In the genomic region with DNA sequence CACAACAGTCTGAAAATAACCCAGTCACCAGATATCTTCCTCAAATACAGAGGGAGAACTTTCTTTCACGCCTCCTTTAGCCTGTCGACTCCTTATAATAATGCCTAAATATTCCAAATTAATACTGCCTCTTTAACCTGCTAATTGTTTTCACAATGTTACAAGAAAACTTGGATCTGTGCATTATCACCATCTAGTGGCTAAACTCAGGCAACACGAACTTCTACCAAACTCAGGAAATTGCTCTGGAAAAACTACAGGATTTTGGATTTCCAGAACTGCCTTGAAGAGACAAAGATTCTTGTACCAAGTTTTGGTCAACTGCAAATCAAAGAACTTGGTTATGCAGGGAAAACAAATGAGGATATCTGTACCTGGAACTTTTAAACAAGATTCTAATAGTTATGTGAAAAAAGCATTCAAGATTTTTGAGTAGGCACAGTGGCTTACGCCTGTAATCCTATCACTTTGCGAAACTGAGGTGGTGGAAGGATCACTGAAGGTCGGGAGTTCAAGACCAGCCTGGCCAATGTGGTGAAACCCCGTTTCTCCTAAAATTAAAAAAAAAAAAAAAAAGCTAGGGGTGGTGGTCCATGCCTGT, we compare ENCODE assay signal across 1 cellular context.
TF ChIP-seq lines count a peak whose summit lies in the region.

No MANE protein-coding gene starts in this region.

TF ChIP-seq in GM12878, 131 proteins besides CTCF, POLR2A, EP300 and RAD21:
- TF ChIP-seq, protein P1, sequence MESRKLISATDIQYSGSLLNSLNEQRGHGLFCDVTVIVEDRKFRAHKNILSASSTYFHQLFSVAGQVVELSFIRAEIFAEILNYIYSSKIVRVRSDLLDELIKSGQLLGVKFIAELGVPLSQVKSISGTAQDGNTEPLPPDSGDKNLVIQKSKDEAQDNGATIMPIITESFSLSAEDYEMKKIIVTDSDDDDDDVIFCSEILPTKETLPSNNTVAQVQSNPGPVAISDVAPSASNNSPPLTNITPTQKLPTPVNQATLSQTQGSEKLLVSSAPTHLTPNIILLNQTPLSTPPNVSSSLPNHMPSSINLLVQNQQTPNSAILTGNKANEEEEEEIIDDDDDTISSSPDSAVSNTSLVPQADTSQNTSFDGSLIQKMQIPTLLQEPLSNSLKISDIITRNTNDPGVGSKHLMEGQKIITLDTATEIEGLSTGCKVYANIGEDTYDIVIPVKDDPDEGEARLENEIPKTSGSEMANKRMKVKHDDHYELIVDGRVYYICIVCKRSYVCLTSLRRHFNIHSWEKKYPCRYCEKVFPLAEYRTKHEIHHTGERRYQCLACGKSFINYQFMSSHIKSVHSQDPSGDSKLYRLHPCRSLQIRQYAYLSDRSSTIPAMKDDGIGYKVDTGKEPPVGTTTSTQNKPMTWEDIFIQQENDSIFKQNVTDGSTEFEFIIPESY (IDR thresholded peaks at IDR 0.05), result no peak
- TF ChIP-seq CHD2 (IDR thresholded peaks at IDR 0.05; ENCODE audit: borderline replicate concordance, low read depth, low read length), result no peak
- TF ChIP-seq RELB (IDR thresholded peaks at IDR 0.05; ENCODE audit: low read depth), result no peak
- TF ChIP-seq IKZF1 (conservative IDR thresholded peaks at IDR 0.05), result 0 out of 2 replicates have a peak, but pooled peaks have one; percentile 27
- no peak for TF ChIP-seq HDGF (IDR thresholded peaks at IDR 0.05)
- TF ChIP-seq SP1 (IDR thresholded peaks at IDR 0.05; ENCODE audit: low read depth, low read length), result no peak
- no peak for TF ChIP-seq MTA3 (IDR thresholded peaks at IDR 0.05; ENCODE audit: borderline replicate concordance, low read length)
- peak; percentile 20; the same call in 1 of the 2 replicates for TF ChIP-seq SMC3 (IDR thresholded peaks at IDR 0.05; ENCODE audit: borderline replicate concordance, low read length)
- TF ChIP-seq RCOR1 (conservative IDR thresholded peaks at IDR 0.05; ENCODE audit: low read depth, low read length), result no peak
- no peak for TF ChIP-seq HDAC6 (IDR thresholded peaks at IDR 0.05; ENCODE audit: unreplicated experiment)
- TF ChIP-seq SRF (IDR thresholded peaks at IDR 0.05; ENCODE audit: low read depth in 2 of 2, low read length in 2 of 2), result no peak
- no peak for TF ChIP-seq IRF3 (IDR thresholded peaks at IDR 0.05)
- no peak for TF ChIP-seq SPI1 (IDR thresholded peaks at IDR 0.05; ENCODE audit: borderline replicate concordance, insufficient read depth, low read depth, low read length)
- TF ChIP-seq IKZF2 (IDR thresholded peaks at IDR 0.05), result 0 out of 4 replicates have a peak, but pooled peaks of 1 of the 2 experiments have one; percentile 24
- TF ChIP-seq BCL11A (IDR thresholded peaks at IDR 0.05; ENCODE audit: low read depth, low read length), result no peak
- no peak for TF ChIP-seq POLR2AphosphoS2 (IDR thresholded peaks at IDR 0.05; ENCODE audit: low read depth, low read length)
- TF ChIP-seq CEBPB (IDR thresholded peaks at IDR 0.05; ENCODE audit: borderline replicate concordance in 1 of 2, low read depth in 2 of 2, low read length in 2 of 2), result no peak
- no peak for TF ChIP-seq ZZZ3 (IDR thresholded peaks at IDR 0.05; ENCODE audit: control insufficient read depth, insufficient read length, low read depth)
- no peak for TF ChIP-seq TCF7 (IDR thresholded peaks at IDR 0.05; ENCODE audit: borderline replicate concordance)
- no peak for TF ChIP-seq BMI1 (IDR thresholded peaks at IDR 0.05; ENCODE audit: borderline replicate concordance)
- no peak for TF ChIP-seq USF1 (IDR thresholded peaks at IDR 0.05; ENCODE audit: borderline replicate concordance, extremely low read length, insufficient read depth, low read depth, low read length)
